In the genomic region with DNA sequence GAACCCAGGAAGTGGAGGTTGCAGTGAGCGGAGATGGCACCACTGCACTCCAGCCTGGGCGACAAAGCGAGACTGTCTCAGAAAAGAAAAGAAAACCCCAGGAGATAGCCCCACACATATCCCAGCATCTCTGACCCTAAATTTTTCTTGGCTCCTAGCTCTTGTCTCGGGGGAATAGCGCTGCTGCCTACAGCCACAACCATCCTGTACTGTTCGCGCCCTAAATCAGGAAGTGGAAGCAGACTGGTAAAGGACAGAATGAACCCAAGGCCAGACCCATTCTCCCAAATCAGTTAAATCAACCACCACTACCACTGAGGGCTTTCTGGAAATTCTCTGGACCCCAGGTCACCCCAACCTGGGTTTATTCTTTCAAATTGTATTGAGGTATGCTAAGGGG, we compare ENCODE assay signal across 8 cellular contexts. TPM values are rescaled to one million over a fixed set of nuclear protein-coding genes. Genes with fewer than 3 reads are reported as not detected.
DNase-seq lines count a peak whose midpoint lies in the region; ATAC-seq, FAIRE-seq and TF ChIP-seq lines count a peak whose summit lies in the region.

No MANE protein-coding gene starts in this region.

- CTCF ChIA-PET in HCT116 (lab: Charles Lee): no interaction called here
- CTCF ChIA-PET in RWPE1 (lab: Yijun Ruan, JAX): interaction anchor here (1.2 kb wide), 1 partner anchor 8 kb away, joined by 5 read pairs; no protein-coding TSS in a partner anchor

- ATAC-seq in HCT116: no peak

- H3K9ac ChIP-seq in HCT116 (ENCODE audit: low read length) (peak overlapping the region; percentile 99), skeletal muscle tissue (ENCODE audit: low read depth in 1 of 3, low read length in 3 of 3) (peak overlapping the region; percentile 96 to 99 (median 98))

- peaks cover 80% of the 10 kb centered on the region for H3K79me2 ChIP-seq in HCT116 (ENCODE audit: insufficient read depth, low read length)

- H2AFZ ChIP-seq in HCT116 (ENCODE audit: low read depth, low read length, poor library complexity, severe bottlenecking): no peak overlapping the region

- BruUV-seq in HCT116 (replicated peaks; lab: Mats Ljungman, UMichigan): no TSS peak

- no peak for FAIRE-seq in HTR-8/SVneo (lab: Jason Lieb, UNC)

- no peak for TF ChIP-seq RAD21 in HCT116 (IDR thresholded peaks at IDR 0.05; ENCODE audit: low read depth)

- H3K27me3 ChIP-seq in HCT116 (ENCODE audit: insufficient read depth, low read length) (no peaks in the 10 kb centered on the region), skeletal muscle tissue (ENCODE audit: control insufficient read depth in 3 of 3, insufficient read depth in 3 of 3, low read length in 3 of 3) (no peaks in the 10 kb centered on the region)

- H3K4me3 ChIP-seq in HCT116 (replicated peaks in 1 of 2; ENCODE audit: low read depth in 1 of 2, low read length in 2 of 2) (peak overlapping the region; percentile 82 to 99), fibroblast of mammary gland (ENCODE audit: control insufficient read depth, low read depth, low read length) (peak overlapping the region; percentile 94), skeletal muscle tissue (ENCODE audit: low read length in 3 of 3) (peak overlapping the region; percentile 64 to 92 (median 76))

- H3K27ac ChIP-seq in HCT116 (ENCODE audit: low read depth, low read length) (peak overlapping the region; percentile 84; the same call in 1 of the 2 replicates), RWPE1 (peak overlapping the region; percentile 98), skeletal muscle tissue (ENCODE audit: low read depth, low read length) (peak overlapping the region; percentile 100)

- H3K4me1 ChIP-seq in HCT116 (ENCODE audit: control insufficient read depth in 1 of 2, insufficient read depth in 2 of 2, low read length in 2 of 2) (peaks cover 13 to 25% of the 10 kb centered on the region in 2 experiments), skeletal muscle tissue (ENCODE audit: control insufficient read depth in 3 of 3, insufficient read depth in 3 of 3, low read length in 3 of 3) (peaks cover 39 to 47% (median 45%) of the 10 kb centered on the region in 3 donors)

- H3K9me2 ChIP-seq in HCT116 (ENCODE audit: insufficient read depth): no peaks in the 10 kb centered on the region

- H3K4me2 ChIP-seq in HCT116 (ENCODE audit: low read length): peak overlapping the region; percentile 89

- no peak for DNase-seq in HCT116 (ENCODE audit: low read depth, low spot score)
- no peak for DNase-seq in RWPE1 (ENCODE audit: low spot score)
- no peak for DNase-seq in fibroblast of mammary gland (ENCODE audit: low read depth)
- no peak for DNase-seq in HTR-8/SVneo (ENCODE audit: insufficient read length, low spot score)
- no peak for DNase-seq in hippocampal formation (lab: John Stamatoyannopoulos, UW)
- DNase-seq in NCI-H128 (lab: John Stamatoyannopoulos, UW; ENCODE audit: unreplicated experiment): no peak
- DNase-seq in kidney glomerular epithelial cell (lab: John Stamatoyannopoulos, UW): no peak

- H4K20me1 ChIP-seq in HCT116 (ENCODE audit: insufficient read depth): no peaks in the 10 kb centered on the region

- H3K36me3 ChIP-seq in HCT116 (ENCODE audit: control insufficient read depth in 1 of 2, insufficient read depth in 2 of 2, low read length in 2 of 2) (peaks cover 16 to 17% of the 10 kb centered on the region in 2 experiments; a peak in 3 of 4 replicates), skeletal muscle tissue (ENCODE audit: control insufficient read depth in 3 of 3, insufficient read depth in 3 of 3, low read length in 3 of 3) (peaks cover 20 to 31% (median 30%) of the 10 kb centered on the region in 3 donors)

- POLR2A ChIA-PET in HCT116 (lab: Charles Lee) (no interaction called here), RWPE1 (lab: Yijun Ruan, JAX; ENCODE audit: low non-redundant PET) (interaction anchor here (0.6 kb wide), 1 partner anchor 8 kb away, joined by 7 read pairs; no protein-coding TSS in a partner anchor)

- TF ChIP-seq CTCF in HCT116 (IDR thresholded peaks at IDR 0.05 in 2 of 3, conservative IDR thresholded peaks at IDR 0.05 in 1 of 3; ENCODE audit: borderline replicate concordance in 1 of 3, insufficient read depth in 1 of 3, low read depth in 2 of 3, low read length in 2 of 3) (no peak), RWPE1 (conservative IDR thresholded peaks at IDR 0.05; ENCODE audit: low read depth) (no peak), fibroblast of mammary gland (conservative IDR thresholded peaks at IDR 0.05; ENCODE audit: control insufficient read depth, insufficient read depth, low read depth, low read length) (no peak)

- intact Hi-C loops in HCT116 (cut with micrococcal nuclease): loop anchor here (5.0 kb wide), 1 partner anchor 57 kb away; a partner anchor contains a TSS

- TF ChIP-seq POLR2A in HCT116 (IDR thresholded peaks at IDR 0.05; ENCODE audit: borderline replicate concordance, extremely low read depth, insufficient read depth, insufficient read length): no peak

- H3K9me3 ChIP-seq in HCT116 (ENCODE audit: control insufficient read depth in 1 of 2, insufficient read depth in 1 of 2, low read depth in 1 of 2, low read length in 2 of 2) (no peaks in the 10 kb centered on the region), skeletal muscle tissue (ENCODE audit: control insufficient read depth in 3 of 3, low read length in 3 of 3) (no peaks in the 10 kb centered on the region)

- RAD21 ChIA-PET in HCT116 (lab: Charles Lee; ENCODE audit: low non-redundant PET in 1 of 2, low total read pairs in 2 of 2, uncharacterized antibody in 2 of 2, unreplicated experiment in 2 of 2): no interaction called here

TF ChIP-seq in HCT116, 20 proteins besides CTCF, POLR2A, EP300 and RAD21:
- TF ChIP-seq ZNF274 (IDR thresholded peaks at IDR 0.05; ENCODE audit: low read depth, low read length) (no peak), CBX3 (IDR thresholded peaks at IDR 0.05; ENCODE audit: low read depth) (no peak), ZFX (IDR thresholded peaks at IDR 0.05) (no peak), EGR1 (IDR thresholded peaks at IDR 0.05; ENCODE audit: low read depth) (no peak), JUND (IDR thresholded peaks at IDR 0.05) (no peak), SRF (IDR thresholded peaks at IDR 0.05; ENCODE audit: low read depth) (no peak), POLR2AphosphoS5 (IDR thresholded peaks at IDR 0.05; ENCODE audit: low read depth, low read length) (no peak), SIN3A (IDR thresholded peaks at IDR 0.05; ENCODE audit: low read depth) (no peak)
- TF ChIP-seq, protein P1, sequence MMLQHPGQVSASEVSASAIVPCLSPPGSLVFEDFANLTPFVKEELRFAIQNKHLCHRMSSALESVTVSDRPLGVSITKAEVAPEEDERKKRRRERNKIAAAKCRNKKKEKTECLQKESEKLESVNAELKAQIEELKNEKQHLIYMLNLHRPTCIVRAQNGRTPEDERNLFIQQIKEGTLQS (IDR thresholded peaks at IDR 0.05): no peak
- TF ChIP-seq, protein P2, sequence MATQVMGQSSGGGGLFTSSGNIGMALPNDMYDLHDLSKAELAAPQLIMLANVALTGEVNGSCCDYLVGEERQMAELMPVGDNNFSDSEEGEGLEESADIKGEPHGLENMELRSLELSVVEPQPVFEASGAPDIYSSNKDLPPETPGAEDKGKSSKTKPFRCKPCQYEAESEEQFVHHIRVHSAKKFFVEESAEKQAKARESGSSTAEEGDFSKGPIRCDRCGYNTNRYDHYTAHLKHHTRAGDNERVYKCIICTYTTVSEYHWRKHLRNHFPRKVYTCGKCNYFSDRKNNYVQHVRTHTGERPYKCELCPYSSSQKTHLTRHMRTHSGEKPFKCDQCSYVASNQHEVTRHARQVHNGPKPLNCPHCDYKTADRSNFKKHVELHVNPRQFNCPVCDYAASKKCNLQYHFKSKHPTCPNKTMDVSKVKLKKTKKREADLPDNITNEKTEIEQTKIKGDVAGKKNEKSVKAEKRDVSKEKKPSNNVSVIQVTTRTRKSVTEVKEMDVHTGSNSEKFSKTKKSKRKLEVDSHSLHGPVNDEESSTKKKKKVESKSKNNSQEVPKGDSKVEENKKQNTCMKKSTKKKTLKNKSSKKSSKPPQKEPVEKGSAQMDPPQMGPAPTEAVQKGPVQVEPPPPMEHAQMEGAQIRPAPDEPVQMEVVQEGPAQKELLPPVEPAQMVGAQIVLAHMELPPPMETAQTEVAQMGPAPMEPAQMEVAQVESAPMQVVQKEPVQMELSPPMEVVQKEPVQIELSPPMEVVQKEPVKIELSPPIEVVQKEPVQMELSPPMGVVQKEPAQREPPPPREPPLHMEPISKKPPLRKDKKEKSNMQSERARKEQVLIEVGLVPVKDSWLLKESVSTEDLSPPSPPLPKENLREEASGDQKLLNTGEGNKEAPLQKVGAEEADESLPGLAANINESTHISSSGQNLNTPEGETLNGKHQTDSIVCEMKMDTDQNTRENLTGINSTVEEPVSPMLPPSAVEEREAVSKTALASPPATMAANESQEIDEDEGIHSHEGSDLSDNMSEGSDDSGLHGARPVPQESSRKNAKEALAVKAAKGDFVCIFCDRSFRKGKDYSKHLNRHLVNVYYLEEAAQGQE (IDR thresholded peaks at IDR 0.05; ENCODE audit: low read depth): no peak

RNA-seq across cellular contexts. Expression of a gene that starts 1.7 kb away (rescaled TPM):
- total RNA-seq in HCT116 (2021; ENCODE audit: unreplicated experiment) (143 TPM), skeletal muscle tissue (39.7 TPM)
- polyA plus RNA-seq in HCT116 (2012): 152 and 153 TPM in 2 replicates

RNA-seq across cellular contexts. Expression of a gene that starts 2.2 kb away (rescaled TPM):
- 81.7 TPM for total RNA-seq in HCT116 (2021; ENCODE audit: unreplicated experiment)
- polyA plus RNA-seq in HCT116 (2012): 105 and 114 TPM in 2 replicates
- total RNA-seq in skeletal muscle tissue: 28.2 TPM

RNA-seq across cellular contexts. Expression of a gene that starts 7.6 kb away (rescaled TPM):
- 287 TPM for total RNA-seq in HCT116 (2021; ENCODE audit: unreplicated experiment)
- polyA plus RNA-seq in HCT116 (2012): 230 and 278 TPM in 2 replicates
- total RNA-seq in skeletal muscle tissue: 259 TPM

RNA-seq across cellular contexts. Expression of a gene that starts 10.6 kb away (rescaled TPM):
- total RNA-seq in HCT116 (2021; ENCODE audit: unreplicated experiment) (48.5 TPM), skeletal muscle tissue (30.3 TPM)
- polyA plus RNA-seq in HCT116 (2012): 21.5 and 35.2 TPM in 2 replicates

RNA-seq across cellular contexts. Expression of a gene that starts 12.4 kb away (rescaled TPM):
- 286 TPM for total RNA-seq in HCT116 (2021; ENCODE audit: unreplicated experiment)
- 506 and 722 TPM in 2 replicates for polyA plus RNA-seq in HCT116 (2012)
- total RNA-seq in skeletal muscle tissue: not detected
